Comparison of ENCODE assay signal across 14 cellular contexts in genomic region chr16:52496051-52496876, GRCh38. TPM values are rescaled to one million over a fixed set of nuclear protein-coding genes. Genes with fewer than 3 reads are reported as not detected.
DNase-seq lines count a peak whose midpoint lies in the region; ATAC-seq and TF ChIP-seq lines count a peak whose summit lies in the region.
"Had no signal": no experiment of that assay in that cellular context is flagged by ENCODE, and none has a peak within 500 bp of the region (broad histone marks: within the 10 kb centered on the region; RNA-seq: fewer than 3 reads in every experiment).

No MANE protein-coding gene starts in this region.

- WGBS in right lobe of liver (ENCODE audit: insufficient coverage, low coverage, low lambda C conversion rate, missing lambda C conversion rate) = 28% methylated on average over 6 of the region's 6 CpGs

- no peak overlapping the region for H3K27ac Mint-ChIP-seq in activated naive CD4-positive, alpha-beta T cell treated with anti-CD3 and anti-CD28 coated beads, Interleukin-2, amount 10 ng/mL, durations not matched to agents 7 days and 5 days
- H3K27ac Mint-ChIP-seq: activated CD8-positive, alpha-beta T cell treated with anti-CD3 and anti-CD28 coated beads, Interleukin-2, amount 10 ng/mL, durations not matched to agents 7 days and 5 days; endodermal cell had no signal

- no peak overlapping the region for H3K4me3 Mint-ChIP-seq in activated naive CD4-positive, alpha-beta T cell treated with anti-CD3 and anti-CD28 coated beads, Interleukin-2, amount 10 ng/mL, durations not matched to agents 7 days and 5 days
- H3K4me3 Mint-ChIP-seq: activated CD8-positive, alpha-beta T cell treated with anti-CD3 and anti-CD28 coated beads, Interleukin-2, amount 10 ng/mL, durations not matched to agents 7 days and 5 days; endodermal cell had no signal

- no peak for TF ChIP-seq POLR2A in right lobe of liver (IDR thresholded peaks at IDR 0.05)

- no peaks in the 10 kb centered on the region for H3K4me1 Mint-ChIP-seq in activated naive CD4-positive, alpha-beta T cell treated with anti-CD3 and anti-CD28 coated beads, Interleukin-2, amount 10 ng/mL, durations not matched to agents 7 days and 5 days

- H3K4me1 ChIP-seq in right lobe of liver = peaks cover 0 to 57% (median 18%) of the 10 kb centered on the region in 4 donors

- H3K9me3 Mint-ChIP-seq in activated naive CD4-positive, alpha-beta T cell treated with anti-CD3 and anti-CD28 coated beads, Interleukin-2, amount 10 ng/mL, durations not matched to agents 7 days and 5 days = no peaks in the 10 kb centered on the region
- H3K9me3 Mint-ChIP-seq: endodermal cell had no signal

- H3K36me3 Mint-ChIP-seq in activated naive CD4-positive, alpha-beta T cell treated with anti-CD3 and anti-CD28 coated beads, Interleukin-2, amount 10 ng/mL, durations not matched to agents 7 days and 5 days = no peaks in the 10 kb centered on the region

- intact Hi-C loops in right lobe of liver (cut with DNase I) = no loop called here

- no peak overlapping the region for H3K4me3 ChIP-seq in right lobe of liver

- TF ChIP-seq CTCF in right lobe of liver (IDR thresholded peaks at IDR 0.05) = no peak

- H3K36me3 ChIP-seq in right lobe of liver = no peaks in the 10 kb centered on the region
- H3K36me3 ChIP-seq: brain microvascular endothelial cell had no signal

- ATAC-seq in right lobe of liver = peak; percentile 49 to 72 (median 54)
- ATAC-seq in HG03175 (IDR thresholded peaks at IDR 0.05; ENCODE audit: unreplicated experiment) = no peak
- ATAC-seq: activated CD8-positive, alpha-beta T cell treated with anti-CD3 and anti-CD28 coated beads, Interleukin-2, amount 10 ng/mL, durations not matched to agents 7 days and 5 days had no signal

- no peaks in the 10 kb centered on the region for H3K9me3 ChIP-seq in right lobe of liver

- peak overlapping the region in 2 of 3 donors; percentile 35 to 86 for H3K27ac ChIP-seq in right lobe of liver
- H3K27ac ChIP-seq: brain microvascular endothelial cell, foreskin keratinocyte had no signal

- no peaks in the 10 kb centered on the region for H3K27me3 Mint-ChIP-seq in activated naive CD4-positive, alpha-beta T cell treated with anti-CD3 and anti-CD28 coated beads, Interleukin-2, amount 10 ng/mL, durations not matched to agents 7 days and 5 days

- DNase-seq in COR-L47 (lab: John Stamatoyannopoulos, UW) = peak; percentile 55
- DNase-seq in NCI-H1105 (lab: John Stamatoyannopoulos, UW) = peak; percentile 73
- peak; percentile 93 for DNase-seq in SHP77 treated with DMSO at 0.1 percent for 48 hours (lab: John Stamatoyannopoulos, UW)
- DNase-seq in right lobe of liver = no peak
- no peak for DNase-seq in ureter (ENCODE audit: low spot score)
- no peak for DNase-seq in HUDEP-2 (lab: John Stamatoyannopoulos, UW; ENCODE audit: unreplicated experiment in 76 of 76)
- DNase-seq in activated naive CD4-positive, alpha-beta T cell treated with anti-CD3 and anti-CD28 coated beads, Interleukin-2, amount 10 ng/mL, durations not matched to agents 7 days and 5 days = no peak
- DNase-seq: activated CD8-positive, alpha-beta T cell treated with anti-CD3 and anti-CD28 coated beads, Interleukin-2, amount 10 ng/mL, durations not matched to agents 7 days and 5 days; activated effector memory CD4-positive, alpha-beta T cell treated with anti-CD3 and anti-CD28 coated beads, Interleukin-2, amount 50 U/mL, for 16 hours; brain microvascular endothelial cell; endodermal cell had no signal

- CTCF ChIA-PET in activated naive CD4-positive, alpha-beta T cell treated with anti-CD3 and anti-CD28 coated beads, Interleukin-2, amount 10 ng/mL, durations not matched to agents 7 days and 5 days (lab: Charles Lee) = no interaction called here

- H3K27me3 ChIP-seq in right lobe of liver = no peaks in the 10 kb centered on the region
- H3K27me3 ChIP-seq: brain microvascular endothelial cell, foreskin keratinocyte had no signal

RNA-seq across cellular contexts. Expression of gene TOX3, which starts 50.7 kb away (rescaled TPM):
- total RNA-seq in right lobe of liver (1 to 10 TPM in 5 of 6 experiments, under 1 TPM in 1; 0.92 to 5.8 (median 3.6) TPM), ureter (32.5 TPM)
- total RNA-seq: activated CD8-positive, alpha-beta T cell treated with anti-CD3 and anti-CD28 coated beads, Interleukin-2, amount 10 ng/mL, durations not matched to agents 7 days and 5 days; foreskin keratinocyte; posterior vena cava had no signal

Comparison
In these comparisons a context has a peak if more than half of its experiments do, and no peak if none do; other contexts are left out.
1. DNase-seq: peak in COR-L47 (single experiment), NCI-H1105 (single experiment) and SHP77 treated with DMSO at 0.1 percent for 48 hours (single experiment); none in right lobe of liver (0 of 3), ureter (single experiment), HUDEP-2 (0 of 76) and activated naive CD4-positive, alpha-beta T cell treated with anti-CD3 and anti-CD28 coated beads, Interleukin-2, amount 10 ng/mL, durations not matched to agents 7 days and 5 days (single experiment).